ENCODE assay signal across 23 cellular contexts in genomic region chr12:64810831-64811230, GRCh38. TPM values are rescaled to one million over a fixed set of nuclear protein-coding genes. Genes with fewer than 3 reads are reported as not detected.
DNase-seq lines count a peak whose midpoint lies in the region; ATAC-seq and FAIRE-seq lines count a peak whose summit lies in the region.
"Had no signal": no experiment of that assay in that cellular context is flagged by ENCODE, and none has a peak within 500 bp of the region (broad histone marks: within the 10 kb centered on the region; RNA-seq: fewer than 3 reads in every experiment).

No MANE protein-coding gene starts in this region.

- H3K27ac ChIP-seq in small intestine (ENCODE audit: low read depth in 1 of 2, low read length in 1 of 2): no peak overlapping the region
- H3K27ac ChIP-seq: parathyroid adenoma, right lobe of liver, thyroid gland had no signal

- WGBS in small intestine, 3 donors: 16 to 67% (median 43%) methylated on average over 1 of the region's 1 CpG

- H3K36me3 ChIP-seq in small intestine (ENCODE audit: control insufficient read depth in 2 of 2, insufficient read depth in 2 of 2, low read length in 2 of 2): no peaks in the 10 kb centered on the region
- H3K36me3 ChIP-seq: right lobe of liver, thyroid gland had no signal

- H3K4me1 ChIP-seq in small intestine (ENCODE audit: control insufficient read depth in 2 of 2, insufficient read depth in 1 of 2, low read depth in 1 of 2, low read length in 1 of 2): no peaks in the 10 kb centered on the region
- H3K4me1 ChIP-seq: parathyroid adenoma, right lobe of liver, thyroid gland had no signal

- FAIRE-seq in small intestine (lab: Jason Lieb, UNC): no peak
- FAIRE-seq: endometrium, G401.6, GM19239 had no signal

- no peaks in the 10 kb centered on the region for H3K27me3 ChIP-seq in small intestine (ENCODE audit: control insufficient read depth in 2 of 2, insufficient read depth in 2 of 2, low read length in 2 of 2)
- H3K27me3 ChIP-seq: right lobe of liver, thyroid gland had no signal

- no peak overlapping the region for H3K4me3 ChIP-seq in small intestine (ENCODE audit: low read depth in 1 of 2, low read length in 2 of 2)
- H3K4me3 ChIP-seq: right lobe of liver, thyroid gland had no signal

- H3K9me3 ChIP-seq in small intestine (ENCODE audit: control insufficient read depth, low read depth): no peaks in the 10 kb centered on the region
- H3K9me3 ChIP-seq: right lobe of liver, thyroid gland had no signal

- DNase-seq in HCEC 1CT: peak; percentile 72
- peak; percentile 95 for DNase-seq in NCI-H82 (lab: John Stamatoyannopoulos, UW)
- peak; percentile 9 for DNase-seq in fibroblast of the conjunctiva (ENCODE audit: low read depth)
- DNase-seq in small intestine: peak; percentile 46
- no peak for DNase-seq in MV-4-11 (lab: John Stamatoyannopoulos, UW)
- DNase-seq in NK-92 treated with Interleukin-12 subunit alpha and Interleukin-12 subunit beta, amount 100 ng/mL, for 24 hours (lab: John Stamatoyannopoulos, UW): no peak
- DNase-seq: activated CD8-positive, alpha-beta memory T cell treated with anti-CD3 and anti-CD28 coated beads, Interleukin-2, amount 50 U/mL, for 4 hours; aorta; CD4-positive, alpha-beta T cell; glutamatergic neuron; KBM-7; NCI-H1092; NCI-H1930; right lobe of liver; Right ventricle myocardium superior; T1000; thyroid gland had no signal

- no peak for ATAC-seq in GM21390 (IDR thresholded peaks at IDR 0.05; ENCODE audit: unreplicated experiment)
- ATAC-seq: activated naive CD4-positive, alpha-beta T cell treated with anti-CD3 and anti-CD28 coated beads, Interleukin-2, amount 50 U/mL, for 72 hours had no signal

RNA-seq across cellular contexts. Expression of gene TBC1D30, which starts 13.6 kb away (rescaled TPM):
- 1 to 10 TPM; 2.2 to 7.7 (median 4.7) TPM for polyA plus RNA-seq in small intestine

RNA-seq across cellular contexts. Expression of gene GNS, which starts 51.6 kb away (rescaled TPM):
- polyA plus RNA-seq in small intestine: 10 to 100 TPM in 1 of 3 donors, 1 to 10 TPM in 2; 8.3 to 38.2 (median 9.7) TPM

Comparison
In these comparisons a context has a peak if more than half of its experiments do, and no peak if none do; other contexts are left out.
1. DNase-seq: peak in HCEC 1CT (single experiment), NCI-H82 (single experiment), fibroblast of the conjunctiva (single experiment) and small intestine (single experiment); none in MV-4-11 (single experiment) and NK-92 treated with Interleukin-12 subunit alpha and Interleukin-12 subunit beta, amount 100 ng/mL, for 24 hours (single experiment).